ENCODE assay signal across 17 cellular contexts in genomic region chr19:43783636-43784035, GRCh38. TPM values are rescaled to one million over a fixed set of nuclear protein-coding genes. Genes with fewer than 3 reads are reported as not detected.
DNase-seq lines count a peak whose midpoint lies in the region; ATAC-seq, FAIRE-seq and TF ChIP-seq lines count a peak whose summit lies in the region.
"Had no signal": no experiment of that assay in that cellular context is flagged by ENCODE, and none has a peak within 500 bp of the region (broad histone marks: within the 10 kb centered on the region; RNA-seq: fewer than 3 reads in every experiment).

No MANE protein-coding gene starts in this region.

- H3K4me2 ChIP-seq in MM.1S (ENCODE audit: low read depth, low read length) = peak overlapping the region; percentile 62; the same call in 1 of the 2 replicates
- H3K4me2 ChIP-seq in astrocyte (ENCODE audit: low read length) = no peak overlapping the region

- intact Hi-C loops in activated CD4-positive, alpha-beta T cell treated with anti-CD3 and anti-CD28 coated beads, Interleukin-2, amount 10 ng/mL, durations not matched to agents 24 days and 14 days (cut with micrococcal nuclease) = loop anchor here (5.0 kb wide), 1 partner anchor 256 kb away; the partner anchor contains the start of gene ETHE1
- intact Hi-C loops in gastrocnemius medialis (cut with DNase I; ENCODE audit: low total_unique reads) = no loop called here

- ATAC-seq in HG02840 (IDR thresholded peaks at IDR 0.05; ENCODE audit: low FRiP score, unreplicated experiment) = no peak
- ATAC-seq in gastrocnemius medialis = no peak
- ATAC-seq in GM18868 (IDR thresholded peaks at IDR 0.05; ENCODE audit: unreplicated experiment) = no peak

- no peak for FAIRE-seq in astrocyte (lab: Jason Lieb, UNC)
- FAIRE-seq: urothelium cell line had no signal

- H3F3A ChIP-seq in MM.1S (ENCODE audit: insufficient read depth, low read length) = 0 out of 2 replicates have a peak, but pooled peaks cover 7% of the 10 kb centered on the region

- H3K4me1 Mint-ChIP-seq in activated CD4-positive, alpha-beta T cell treated with anti-CD3 and anti-CD28 coated beads, Interleukin-2, amount 10 ng/mL, durations not matched to agents 24 days and 14 days = peaks cover 50% of the 10 kb centered on the region
- peaks cover 33% of the 10 kb centered on the region for H3K4me1 Mint-ChIP-seq in astrocyte (ENCODE audit: low read depth, unreplicated experiment)

- H3K9me2 ChIP-seq in MM.1S (replicated peaks; ENCODE audit: insufficient read depth, low read length) = no peaks in the 10 kb centered on the region

- no peaks in the 10 kb centered on the region for H3K27me3 ChIP-seq in MM.1S (replicated peaks; ENCODE audit: insufficient read depth, low read length)
- no peaks in the 10 kb centered on the region for H3K27me3 ChIP-seq in astrocyte (ENCODE audit: insufficient read depth, low read length)
- H3K27me3 ChIP-seq in gastrocnemius medialis = peaks cover 0 to 8% (median 2%) of the 10 kb centered on the region in 3 donors

- peaks cover 16% of the 10 kb centered on the region for H3K4me1 ChIP-seq in MM.1S (ENCODE audit: low read length)
- peaks cover 38% of the 10 kb centered on the region for H3K4me1 ChIP-seq in astrocyte (ENCODE audit: insufficient read depth, low read length)
- H3K4me1 ChIP-seq in gastrocnemius medialis = no peaks in the 10 kb centered on the region

- DNase-seq in activated CD4-positive, alpha-beta T cell treated with anti-CD3 and anti-CD28 coated beads, Interleukin-2, amount 10 ng/mL, durations not matched to agents 24 days and 14 days = no peak
- DNase-seq in activated CD4-positive, alpha-beta T cell treated with anti-CD3 and anti-CD28 coated beads for 48 hours = no peak
- DNase-seq in MM.1S (no peak), astrocyte (ENCODE audit: low read depth) (no peak), gastrocnemius medialis (no peak)
- DNase-seq: DMS79 treated with DMSO at 0.1 percent for 48 hours, hippocampal formation, NCI-H1092 treated with DMSO at 0.1 percent for 48 hours, NCI-H446 treated with DMSO at 0.1 percent for 48 hours, nucleus accumbens had no signal

- H3K9me3 Mint-ChIP-seq in activated CD4-positive, alpha-beta T cell treated with anti-CD3 and anti-CD28 coated beads, Interleukin-2, amount 10 ng/mL, durations not matched to agents 24 days and 14 days = no peaks in the 10 kb centered on the region
- peaks cover 2% of the 10 kb centered on the region for H3K9me3 Mint-ChIP-seq in astrocyte (ENCODE audit: unreplicated experiment)
- H3K9me3 Mint-ChIP-seq: H9 had no signal

- peak overlapping the region; percentile 60; the same call in 1 of the 2 replicates for H3K27ac ChIP-seq in MM.1S (ENCODE audit: low read length)
- no peak overlapping the region for H3K27ac ChIP-seq in astrocyte (ENCODE audit: low read depth, low read length)
- H3K27ac ChIP-seq in skin epidermis = peak overlapping the region in 15 of 21 experiments; percentile 24 to 84 (median 63)
- no peak overlapping the region for H3K27ac ChIP-seq in gastrocnemius medialis

- TF ChIP-seq POLR2A in gastrocnemius medialis (IDR thresholded peaks at IDR 0.05) = no peak

- 0 out of 2 replicates have a peak overlapping the region, but pooled peaks have one; percentile 6 for H3K4me3 ChIP-seq in MM.1S (ENCODE audit: low read length)
- H3K4me3 ChIP-seq in astrocyte (ENCODE audit: insufficient read depth, low read depth, low read length) = no peak overlapping the region
- no peak overlapping the region for H3K4me3 ChIP-seq in skin epidermis
- no peak overlapping the region for H3K4me3 ChIP-seq in gastrocnemius medialis
- H3K4me3 ChIP-seq: smooth muscle cell had no signal

- H3K79me2 ChIP-seq in MM.1S (ENCODE audit: low read length) (no peaks in the 10 kb centered on the region), astrocyte (ENCODE audit: insufficient read depth, low read length) (peaks cover 11% of the 10 kb centered on the region)

- H3K9ac ChIP-seq in MM.1S (ENCODE audit: low read length) (peak overlapping the region; percentile 48; the same call in 1 of the 2 replicates), astrocyte (ENCODE audit: low read length) (no peak overlapping the region)

- H3K27ac Mint-ChIP-seq in activated CD4-positive, alpha-beta T cell treated with anti-CD3 and anti-CD28 coated beads, Interleukin-2, amount 10 ng/mL, durations not matched to agents 24 days and 14 days = peak overlapping the region; percentile 92
- H3K27ac Mint-ChIP-seq in astrocyte (ENCODE audit: unreplicated experiment) = peak overlapping the region; percentile 64
- H3K27ac Mint-ChIP-seq: H9 had no signal

- no peaks in the 10 kb centered on the region for H4K20me1 ChIP-seq in MM.1S (ENCODE audit: insufficient read depth, low read length)
- no peaks in the 10 kb centered on the region for H4K20me1 ChIP-seq in astrocyte (ENCODE audit: insufficient read depth, low read length)

- in situ Hi-C loops in gastrocnemius medialis (cut with MboI; ENCODE audit: low sequenced_read_pairs in 4 of 4) = loop anchor here in 1 of 4 donors (5.0 kb wide), 1 partner anchor 36 kb away; no protein-coding TSS in a partner anchor

- no peaks in the 10 kb centered on the region for H3K36me3 ChIP-seq in MM.1S (replicated peaks; ENCODE audit: insufficient read depth, low read length)
- H3K36me3 ChIP-seq in astrocyte (ENCODE audit: insufficient read depth, low read length) = no peaks in the 10 kb centered on the region
- no peaks in the 10 kb centered on the region for H3K36me3 ChIP-seq in gastrocnemius medialis

- H3K9me3 ChIP-seq in MM.1S (replicated peaks; ENCODE audit: insufficient read depth, low read length) = no peaks in the 10 kb centered on the region
- no peaks in the 10 kb centered on the region for H3K9me3 ChIP-seq in astrocyte (ENCODE audit: insufficient read depth, low read depth, low read length)
- H3K9me3 ChIP-seq in gastrocnemius medialis = no peaks in the 10 kb centered on the region

- H3K4me3 Mint-ChIP-seq in activated CD4-positive, alpha-beta T cell treated with anti-CD3 and anti-CD28 coated beads, Interleukin-2, amount 10 ng/mL, durations not matched to agents 24 days and 14 days = peak overlapping the region; percentile 75
- peak overlapping the region; percentile 70 for H3K4me3 Mint-ChIP-seq in astrocyte (ENCODE audit: unreplicated experiment)
- H3K4me3 Mint-ChIP-seq: H9 had no signal

- H2AFZ ChIP-seq in MM.1S (ENCODE audit: low read length) = peak overlapping the region; percentile 82
- H2AFZ ChIP-seq in astrocyte (ENCODE audit: low read depth, low read length) = no peak overlapping the region

- peaks cover 4% of the 10 kb centered on the region for H3K27me3 Mint-ChIP-seq in activated CD4-positive, alpha-beta T cell treated with anti-CD3 and anti-CD28 coated beads, Interleukin-2, amount 10 ng/mL, durations not matched to agents 24 days and 14 days
- H3K27me3 Mint-ChIP-seq in astrocyte (ENCODE audit: low read depth, unreplicated experiment) = peaks cover 10% of the 10 kb centered on the region

- H3K36me3 Mint-ChIP-seq in activated CD4-positive, alpha-beta T cell treated with anti-CD3 and anti-CD28 coated beads, Interleukin-2, amount 10 ng/mL, durations not matched to agents 24 days and 14 days (ENCODE audit: low read depth) = peaks cover 20% of the 10 kb centered on the region
- no peaks in the 10 kb centered on the region for H3K36me3 Mint-ChIP-seq in astrocyte (ENCODE audit: low read depth, unreplicated experiment)

- no peak for TF ChIP-seq CTCF in MM.1S (IDR thresholded peaks at IDR 0.05; ENCODE audit: low read length)
- no peak for TF ChIP-seq CTCF in astrocyte (IDR thresholded peaks at IDR 0.05; ENCODE audit: insufficient read depth, low read depth, low read length)
- TF ChIP-seq CTCF in gastrocnemius medialis (IDR thresholded peaks at IDR 0.05 in 4 of 5, conservative IDR thresholded peaks at IDR 0.05 in 1 of 5) = no peak

RNA-seq across cellular contexts. Expression of gene KCNN4, which starts 2.9 kb away (rescaled TPM):
- 165 and 172 TPM in 2 replicates for total RNA-seq in activated CD4-positive, alpha-beta T cell treated with anti-CD3 and anti-CD28 coated beads, Interleukin-2, amount 10 ng/mL, durations not matched to agents 24 days and 14 days
- total RNA-seq in astrocyte (2.6 and 3.6 TPM in 2 replicates), gastrocnemius medialis (1 to 10 TPM in 3 of 4 donors, not detected in 1; 1.1 to 4.1 (median 1.7) TPM)
- total RNA-seq: A673 had no signal

RNA-seq across cellular contexts. Expression of gene LYPD5, which starts 18.6 kb away (rescaled TPM):
- total RNA-seq in activated CD4-positive, alpha-beta T cell treated with anti-CD3 and anti-CD28 coated beads, Interleukin-2, amount 10 ng/mL, durations not matched to agents 24 days and 14 days = 0.26 and 0.42 TPM in 2 replicates
- total RNA-seq in astrocyte = not detected in 2 replicates
- total RNA-seq in gastrocnemius medialis = 1 to 10 TPM in 1 of 4 donors, under 1 TPM in 1, not detected in 2; 0.35 to 1.4 TPM
- total RNA-seq: A673 had no signal

RNA-seq across cellular contexts. Expression of gene SMG9, which starts 28.9 kb away (rescaled TPM):
- total RNA-seq in activated CD4-positive, alpha-beta T cell treated with anti-CD3 and anti-CD28 coated beads, Interleukin-2, amount 10 ng/mL, durations not matched to agents 24 days and 14 days = 83.9 and 86.6 TPM in 2 replicates
- total RNA-seq in astrocyte = 35.0 and 37.0 TPM in 2 replicates
- total RNA-seq in gastrocnemius medialis = 1 to 10 TPM; 4.5 to 9.1 (median 7.1) TPM

RNA-seq across cellular contexts. Expression of gene ZNF283, which starts 43.5 kb away (rescaled TPM):
- total RNA-seq in activated CD4-positive, alpha-beta T cell treated with anti-CD3 and anti-CD28 coated beads, Interleukin-2, amount 10 ng/mL, durations not matched to agents 24 days and 14 days = 4.0 and 5.7 TPM in 2 replicates
- total RNA-seq in astrocyte (10.1 and 11.9 TPM in 2 replicates), gastrocnemius medialis (1 to 10 TPM; 1.4 to 7.3 (median 2.1) TPM)

Comparison
In these comparisons a context has a peak if more than half of its experiments do, and no peak if none do; other contexts are left out.
1. H3K27ac ChIP-seq: peak in MM.1S (single experiment) and skin epidermis (15 of 21); none in astrocyte (single experiment) and gastrocnemius medialis (0 of 4).
2. RNA of gene KCNN4, which starts 2.9 kb away (total RNA-seq): 165 to 172 TPM in activated CD4-positive, alpha-beta T cell treated with anti-CD3 and anti-CD28 coated beads, Interleukin-2, amount 10 ng/mL, durations not matched to agents 24 days and 14 days; 2.6 to 3.6 TPM in astrocyte and 1.1 to 4.1 TPM in gastrocnemius medialis; every median in the first group is over 10 times any median in the second.